Comparison of ENCODE assay signal across 10 cellular contexts in genomic region chr3:172104471-172105072, GRCh38.
DNase-seq lines count a peak whose midpoint lies in the region; ATAC-seq, FAIRE-seq and TF ChIP-seq lines count a peak whose summit lies in the region.
"Had no signal": no experiment of that assay in that cellular context is flagged by ENCODE, and none has a peak within 500 bp of the region (broad histone marks: within the 10 kb centered on the region; RNA-seq: fewer than 3 reads in every experiment).

No MANE protein-coding gene starts in this region.

- DNase-seq in GM23338 (ENCODE audit: low spot score) (peak; percentile 88), NCI-H2227 (lab: John Stamatoyannopoulos, UW; ENCODE audit: unreplicated experiment) (peak; percentile 82), endothelial cell of umbilical vein (ENCODE audit: low read depth, low spot score) (peak; percentile 58), neural crest cell (ENCODE audit: low read depth, low spot score) (no peak), NCI-H1417 treated with DMSO at 0.1 percent for 48 hours (lab: John Stamatoyannopoulos, UW) (no peak)
- DNase-seq in activated CD4-positive, alpha-beta T cell treated with anti-CD3 and anti-CD28 coated beads, Interleukin-2, amount 50 U/mL, for 4 hours = no peak
- DNase-seq: glutamatergic neuron; stimulated activated CD4-positive, alpha-beta T cell treated with anti-CD3 and anti-CD28 coated beads, Interleukin-4, amount 100 ng/mL, for 1 hour had no signal

- H3K27ac ChIP-seq in GM23338 (ENCODE audit: low read depth) (peak overlapping the region; percentile 69; the same call in 1 of the 2 replicates), endothelial cell of umbilical vein (ENCODE audit: insufficient read depth, low read depth, low read length) (no peak overlapping the region)

- H3K9me2 ChIP-seq in GM23338 (ENCODE audit: insufficient read depth) = no peaks in the 10 kb centered on the region

- TF ChIP-seq CTCF in GM23338 (conservative IDR thresholded peaks at IDR 0.05; ENCODE audit: low read depth in 2 of 2) (no peak), endothelial cell of umbilical vein (IDR thresholded peaks at IDR 0.05; ENCODE audit: extremely low read depth in 1 of 2, insufficient read depth in 1 of 2, low read depth in 1 of 2, low read length in 2 of 2) (no peak), neural crest cell (conservative IDR thresholded peaks at IDR 0.05) (no peak)

- no peaks in the 10 kb centered on the region for H3K27me3 ChIP-seq in GM23338 (ENCODE audit: insufficient read depth)
- no peaks in the 10 kb centered on the region for H3K27me3 ChIP-seq in endothelial cell of umbilical vein (ENCODE audit: control insufficient read depth in 2 of 2, insufficient read depth in 2 of 2, low read length in 2 of 2)

- H3K9me1 ChIP-seq in endothelial cell of umbilical vein (replicated peaks; ENCODE audit: control insufficient read depth, extremely low read depth, insufficient read depth, low read length) = no peaks in the 10 kb centered on the region

- dilution Hi-C loops in endothelial cell of umbilical vein (cut with MboI; ENCODE audit: extremely low pct_ligation_motif_present, low sequenced_read_pairs) = no loop called here

- H3K4me2 ChIP-seq in GM23338 = peak overlapping the region; percentile 6
- H3K4me2 ChIP-seq in endothelial cell of umbilical vein (ENCODE audit: insufficient read depth, low read length) = no peak overlapping the region

- H3K4me3 Mint-ChIP-seq in GM23338 = peak overlapping the region; percentile 37
- H3K4me3 Mint-ChIP-seq in neural crest cell = peak overlapping the region; percentile 4

- H4K20me1 ChIP-seq in GM23338 (replicated peaks; ENCODE audit: insufficient read depth) (no peaks in the 10 kb centered on the region), endothelial cell of umbilical vein (replicated peaks; ENCODE audit: control insufficient read depth, extremely low read depth, insufficient read depth, low read length) (peaks cover 27% of the 10 kb centered on the region)

- H3F3A ChIP-seq in GM23338 (replicated peaks; ENCODE audit: low read depth) = no peaks in the 10 kb centered on the region

- no peak for FAIRE-seq in endothelial cell of umbilical vein (lab: Jason Lieb, UNC)

- H2AFZ ChIP-seq in GM23338 (no peak overlapping the region), endothelial cell of umbilical vein (ENCODE audit: low read depth, low read length) (no peak overlapping the region)

- peak; percentile 98 for ATAC-seq in GM23338
- ATAC-seq in GM21360 (IDR thresholded peaks at IDR 0.05; ENCODE audit: unreplicated experiment) = no peak
- no peak for ATAC-seq in HG03565 (IDR thresholded peaks at IDR 0.05; ENCODE audit: unreplicated experiment)

- H3K4me1 ChIP-seq in GM23338 (ENCODE audit: insufficient read depth) (peaks cover 54% of the 10 kb centered on the region), endothelial cell of umbilical vein (ENCODE audit: control insufficient read depth, extremely low read depth, insufficient read depth, low read length) (peaks cover 4% of the 10 kb centered on the region)

- no peaks in the 10 kb centered on the region for H3K9me3 Mint-ChIP-seq in GM23338
- H3K9me3 Mint-ChIP-seq in neural crest cell = no peaks in the 10 kb centered on the region

- peaks cover 8% of the 10 kb centered on the region for H3K27me3 Mint-ChIP-seq in GM23338 (ENCODE audit: insufficient read depth, low read depth, poor library complexity)
- H3K27me3 Mint-ChIP-seq in neural crest cell (ENCODE audit: low read depth) = no peaks in the 10 kb centered on the region

- no peaks in the 10 kb centered on the region for H3K9me3 ChIP-seq in endothelial cell of umbilical vein (replicated peaks; ENCODE audit: control insufficient read depth, insufficient read depth, low read length)

- H3K36me3 ChIP-seq in GM23338 (ENCODE audit: insufficient read depth) (no peaks in the 10 kb centered on the region), endothelial cell of umbilical vein (ENCODE audit: control insufficient read depth in 2 of 2, extremely low read depth in 1 of 2, insufficient read depth in 2 of 2, low read length in 2 of 2) (peaks cover 0 to 7% of the 10 kb centered on the region in 2 experiments)

- CTCF ChIA-PET in endothelial cell of umbilical vein (lab: Charles Lee) = interaction anchor here (0.7 to 1.8 kb wide), 5 partner anchors 13 to 156 kb away, joined by 3 to 5 read pairs (median 3); no protein-coding TSS in a partner anchor

- H3K9ac ChIP-seq in endothelial cell of umbilical vein (replicated peaks; ENCODE audit: extremely low read depth, insufficient read depth, low read length) = no peak overlapping the region

- POLR2A ChIA-PET in endothelial cell of umbilical vein (lab: Charles Lee) = interaction anchor here (0.6 kb wide), 1 partner anchor 275 kb away, joined by 3 read pairs; no protein-coding TSS in a partner anchor

- BruUV-seq in endothelial cell of umbilical vein (replicated peaks; lab: Mats Ljungman, UMichigan) = no TSS peak

- no peak for TF ChIP-seq POLR2A in endothelial cell of umbilical vein (IDR thresholded peaks at IDR 0.05; ENCODE audit: low read depth, low read length)

- no peaks in the 10 kb centered on the region for H3K36me3 Mint-ChIP-seq in GM23338 (ENCODE audit: low read depth)
- H3K36me3 Mint-ChIP-seq in neural crest cell (ENCODE audit: low read depth) = peaks cover 4% of the 10 kb centered on the region

- H3K27ac Mint-ChIP-seq in GM23338 = peak overlapping the region; percentile 38
- H3K27ac Mint-ChIP-seq in neural crest cell (ENCODE audit: unreplicated experiment) = peak overlapping the region; percentile 37

- H3K4me3 ChIP-seq in GM23338 (no peak overlapping the region), endothelial cell of umbilical vein (replicated peaks in 1 of 3; ENCODE audit: insufficient read depth in 1 of 3, low read depth in 1 of 3, low read length in 3 of 3) (no peak overlapping the region)

- peaks cover 81% of the 10 kb centered on the region for H3K4me1 Mint-ChIP-seq in GM23338
- H3K4me1 Mint-ChIP-seq in neural crest cell = peaks cover 63% of the 10 kb centered on the region

- intact Hi-C loops in endothelial cell of umbilical vein (cut with micrococcal nuclease) = no loop called here

- H3K79me2 ChIP-seq in GM23338 (replicated peaks; ENCODE audit: insufficient read depth) (peaks cover 96% of the 10 kb centered on the region), endothelial cell of umbilical vein (ENCODE audit: control insufficient read depth, insufficient read depth, low read length) (peaks cover 94% of the 10 kb centered on the region)

TF ChIP-seq in GM23338, 12 proteins besides CTCF, POLR2A, EP300 and RAD21 (continues in another document):
- no peak for TF ChIP-seq STAT1 (IDR thresholded peaks at IDR 0.05; ENCODE audit: unreplicated experiment)
- TF ChIP-seq ZNF331 (CRISPR knock-in tag; IDR thresholded peaks at IDR 0.05; ENCODE audit: low read depth) = no peak
- TF ChIP-seq EZH2phosphoT487 (IDR thresholded peaks at IDR 0.05; ENCODE audit: unreplicated experiment) = no peak
- TF ChIP-seq POLR2AphosphoS5 (IDR thresholded peaks at IDR 0.05; ENCODE audit: low read depth) = no peak
- no peak for TF ChIP-seq EZH2 (IDR thresholded peaks at IDR 0.05; ENCODE audit: low read depth, unreplicated experiment)
- TF ChIP-seq ZNF114 (CRISPR knock-in tag; IDR thresholded peaks at IDR 0.05) = no peak
- no peak for TF ChIP-seq JUNB (IDR thresholded peaks at IDR 0.05; ENCODE audit: unreplicated experiment)

TF ChIP-seq in endothelial cell of umbilical vein, 7 proteins besides CTCF, POLR2A, EP300 and RAD21:
- TF ChIP-seq JUN (IDR thresholded peaks at IDR 0.05; ENCODE audit: borderline replicate concordance, insufficient read depth, insufficient read length, low read depth) (no peak), FOS (IDR thresholded peaks at IDR 0.05; ENCODE audit: borderline replicate concordance, insufficient read depth, low read length) (no peak), MYC (IDR thresholded peaks at IDR 0.05; ENCODE audit: low read depth, low read length) (no peak), EZH2 (IDR thresholded peaks at IDR 0.05; ENCODE audit: borderline replicate concordance, low read depth, low read length, severe bottlenecking) (no peak), POLR2AphosphoS5 (IDR thresholded peaks at IDR 0.05; ENCODE audit: insufficient read depth, low read depth, low read length) (no peak), MAX (IDR thresholded peaks at IDR 0.05; ENCODE audit: insufficient read depth, insufficient read length) (no peak), GATA2 (IDR thresholded peaks at IDR 0.05; ENCODE audit: insufficient read depth, insufficient read length, low read depth, low read length) (no peak)

Comparison
In these comparisons a context has a peak if more than half of its experiments do, and no peak if none do; other contexts are left out.
1. DNase-seq: peak in GM23338 (single experiment), NCI-H2227 (single experiment) and endothelial cell of umbilical vein (single experiment); none in neural crest cell (single experiment), activated CD4-positive, alpha-beta T cell treated with anti-CD3 and anti-CD28 coated beads, Interleukin-2, amount 50 U/mL, for 4 hours (0 of 2) and NCI-H1417 treated with DMSO at 0.1 percent for 48 hours (single experiment).